Comparison of ENCODE assay signal across 15 cellular contexts in the genomic region with DNA sequence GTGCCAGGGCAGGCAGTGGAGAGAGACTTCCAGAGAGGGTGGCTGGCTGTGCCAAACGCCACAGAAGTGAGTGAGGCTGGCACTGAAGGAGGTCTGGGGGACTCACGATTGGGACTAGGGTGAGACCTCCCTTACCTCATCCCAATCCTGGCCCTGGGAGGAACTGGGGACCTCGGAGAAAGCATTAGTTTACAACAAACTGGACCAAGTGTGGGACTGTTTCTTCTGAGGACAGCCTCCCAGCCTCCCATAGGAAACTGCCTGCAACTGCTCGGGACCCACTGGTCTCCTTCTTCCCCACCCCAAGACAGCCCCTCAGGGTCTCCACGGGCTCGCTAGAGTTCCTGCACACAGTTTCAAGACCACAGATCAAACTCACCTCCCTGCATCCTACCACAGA. TPM values are rescaled to one million over a fixed set of nuclear protein-coding genes. Genes with fewer than 3 reads are reported as not detected.
DNase-seq lines count a peak whose midpoint lies in the region; ATAC-seq and TF ChIP-seq lines count a peak whose summit lies in the region.
"Had no signal": no experiment of that assay in that cellular context is flagged by ENCODE, and none has a peak within 500 bp of the region (broad histone marks: within the 10 kb centered on the region; RNA-seq: fewer than 3 reads in every experiment).

No MANE protein-coding gene starts in this region.

- H3K9me3 Mint-ChIP-seq in progenitor cell of endocrine pancreas (ENCODE audit: low read depth), result no peaks in the 10 kb centered on the region
- H3K9me3 Mint-ChIP-seq: stimulated activated naive CD8-positive, alpha-beta T cell treated with anti-CD3 and anti-CD28 coated beads, Interleukin-15, Interleukin-2, amounts not matched to agents 100 ng/mL and 50 ng/mL, for 24 hours had no signal

- no peak for ATAC-seq in Right ventricle myocardium inferior
- ATAC-seq in upper lobe of left lung (ENCODE audit: low FRiP score in 2 of 2), result no peak
- no peak for ATAC-seq in GM19035 (IDR thresholded peaks at IDR 0.05; ENCODE audit: unreplicated experiment)
- ATAC-seq: activated CD8-positive, alpha-beta memory T cell treated with anti-CD3 and anti-CD28 coated beads, Interleukin-2, amount 10 ng/mL, durations not matched to agents 7 days and 5 days had no signal

- DNase-seq in left ventricle myocardium inferior (no peak), Right ventricle myocardium inferior (ENCODE audit: missing footprints) (no peak), progenitor cell of endocrine pancreas (ENCODE audit: low spot score, unreplicated experiment) (no peak), upper lobe of left lung (no peak), DMS79 (lab: John Stamatoyannopoulos, UW) (no peak)
- DNase-seq in activated CD8-positive, alpha-beta memory T cell treated with anti-CD3 and anti-CD28 coated beads, Interleukin-2, amount 50 U/mL, for 48 hours, result no peak
- DNase-seq: activated CD4-positive, CD25-positive, alpha-beta regulatory T cell; activated CD8-positive, alpha-beta memory T cell treated with anti-CD3 and anti-CD28 coated beads, Interleukin-2, amount 10 ng/mL, durations not matched to agents 7 days and 5 days; activated naive CD4-positive, alpha-beta T cell treated with Interleukin-2 at 50 U/mL for 16 hours; Caco-2; GM23248; NCI-H1092 treated with DMSO at 0.1 percent for 48 hours had no signal

- peaks cover 20% of the 10 kb centered on the region for H3K36me3 Mint-ChIP-seq in progenitor cell of endocrine pancreas (ENCODE audit: insufficient read depth)

- H3K27ac Mint-ChIP-seq in progenitor cell of endocrine pancreas, result peak overlapping the region; percentile 46
- H3K27ac Mint-ChIP-seq: stimulated activated naive CD8-positive, alpha-beta T cell treated with anti-CD3 and anti-CD28 coated beads, Interleukin-15, Interleukin-2, amounts not matched to agents 100 ng/mL and 50 ng/mL, for 24 hours had no signal

- TF ChIP-seq CTCF in left ventricle myocardium inferior (IDR thresholded peaks at IDR 0.05; ENCODE audit: borderline replicate concordance), result no peak
- no peak for TF ChIP-seq CTCF in progenitor cell of endocrine pancreas (IDR thresholded peaks at IDR 0.05; ENCODE audit: unreplicated experiment)
- TF ChIP-seq CTCF in upper lobe of left lung (IDR thresholded peaks at IDR 0.05), result no peak

- TF ChIP-seq POLR2A in upper lobe of left lung (IDR thresholded peaks at IDR 0.05), result no peak

- 92 to 93% methylated on average over 6 of the region's 6 CpGs for WGBS in upper lobe of left lung, 2 donors

- H3K4me3 ChIP-seq in left ventricle myocardium inferior, result no peak overlapping the region
- H3K4me3 ChIP-seq in iPS-20b (ENCODE audit: low read length), result no peak overlapping the region
- H3K4me3 ChIP-seq in upper lobe of left lung, result no peak overlapping the region
- H3K4me3 ChIP-seq: GM23248 had no signal

- TF ChIP-seq EP300 in upper lobe of left lung (IDR thresholded peaks at IDR 0.05), result no peak

- intact Hi-C loops in left ventricle myocardium inferior (cut with micrococcal nuclease) (loop anchor here (5.0 kb wide), 1 partner anchor 43 kb away; a partner anchor contains a TSS), Right ventricle myocardium inferior (cut with DNase I) (loop anchor here (2.0 to 5.0 kb wide), 2 partner anchors 43 to 128 kb away; no protein-coding TSS in a partner anchor)

- peaks cover 98% of the 10 kb centered on the region for H3K4me1 ChIP-seq in left ventricle myocardium inferior
- H3K4me1 ChIP-seq in iPS-20b (ENCODE audit: insufficient read depth, low read length), result peaks cover 6% of the 10 kb centered on the region; the same call in 1 of the 2 replicates
- peaks cover 0 to 18% (median 6%) of the 10 kb centered on the region in 4 donors for H3K4me1 ChIP-seq in upper lobe of left lung
- H3K4me1 ChIP-seq: Caco-2 had no signal

- H3K36me3 ChIP-seq in left ventricle myocardium inferior (peaks cover 17% of the 10 kb centered on the region), iPS-20b (ENCODE audit: insufficient read depth, low read depth, low read length) (peaks cover 83% of the 10 kb centered on the region), upper lobe of left lung (peaks cover 0 to 36% (median 14%) of the 10 kb centered on the region in 4 donors)

- H3K9ac ChIP-seq in iPS-20b (ENCODE audit: low read depth, low read length), result 0 out of 2 replicates have a peak overlapping the region, but pooled peaks have one; percentile 15
- H3K9ac ChIP-seq: GM23248 had no signal

- H3K4me3 Mint-ChIP-seq in progenitor cell of endocrine pancreas (ENCODE audit: low read depth), result no peak overlapping the region
- H3K4me3 Mint-ChIP-seq: activated CD8-positive, alpha-beta memory T cell treated with anti-CD3 and anti-CD28 coated beads, Interleukin-2, amount 10 ng/mL, durations not matched to agents 7 days and 5 days; stimulated activated naive CD8-positive, alpha-beta T cell treated with anti-CD3 and anti-CD28 coated beads, Interleukin-15, Interleukin-2, amounts not matched to agents 100 ng/mL and 50 ng/mL, for 24 hours had no signal

- H3K4me1 Mint-ChIP-seq in progenitor cell of endocrine pancreas (ENCODE audit: low read depth), result peaks cover 6% of the 10 kb centered on the region

- no peaks in the 10 kb centered on the region for H3K27me3 ChIP-seq in left ventricle myocardium inferior (ENCODE audit: low read depth)
- no peaks in the 10 kb centered on the region for H3K27me3 ChIP-seq in iPS-20b (ENCODE audit: insufficient read depth, low read length)
- H3K27me3 ChIP-seq in upper lobe of left lung, result no peaks in the 10 kb centered on the region

- H3K27ac ChIP-seq in left ventricle myocardium inferior (replicated peaks), result peak overlapping the region; percentile 97
- H3K27ac ChIP-seq in iPS-20b (ENCODE audit: low read length), result no peak overlapping the region
- peak overlapping the region in 1 of 4 donors; percentile 16 for H3K27ac ChIP-seq in upper lobe of left lung
- H3K27ac ChIP-seq: GM23248 had no signal

- H3K9me3 ChIP-seq in left ventricle myocardium inferior (replicated peaks) (no peaks in the 10 kb centered on the region), iPS-20b (ENCODE audit: insufficient read depth, low read depth, low read length) (no peaks in the 10 kb centered on the region), upper lobe of left lung (no peaks in the 10 kb centered on the region)
- H3K9me3 ChIP-seq: Caco-2 had no signal

- no peaks in the 10 kb centered on the region for H3K27me3 Mint-ChIP-seq in progenitor cell of endocrine pancreas
- H3K27me3 Mint-ChIP-seq: activated CD8-positive, alpha-beta memory T cell treated with anti-CD3 and anti-CD28 coated beads, Interleukin-2, amount 10 ng/mL, durations not matched to agents 7 days and 5 days; stimulated activated naive CD8-positive, alpha-beta T cell treated with anti-CD3 and anti-CD28 coated beads, Interleukin-15, Interleukin-2, amounts not matched to agents 100 ng/mL and 50 ng/mL, for 24 hours had no signal

RNA-seq across cellular contexts. Expression of a gene that starts 45.4 kb away (rescaled TPM):
- total RNA-seq in left ventricle myocardium inferior (84.3 TPM), Right ventricle myocardium inferior (77.1 TPM), progenitor cell of endocrine pancreas (74.0 and 80.7 TPM in 2 replicates), upper lobe of left lung (100 to 1,000 TPM in 2 of 6 donors, 10 to 100 TPM in 4; 72.6 to 141 (median 93.3) TPM)
- total RNA-seq: GM23248 had no signal
